Comparison of ENCODE assay signal across 1 cellular context in genomic region chr16:85029413-85029794, GRCh38.
TF ChIP-seq lines count a peak whose summit lies in the region.

No MANE protein-coding gene starts in this region.

TF ChIP-seq in GM23338, 12 proteins besides CTCF, POLR2A, EP300 and RAD21 (continued from another document):
- no peak for TF ChIP-seq ZNF462 (CRISPR knock-in tag; IDR thresholded peaks at IDR 0.05)
- no peak for TF ChIP-seq ZNF114 (CRISPR knock-in tag; IDR thresholded peaks at IDR 0.05)
- TF ChIP-seq POLR2AphosphoS5 (IDR thresholded peaks at IDR 0.05; ENCODE audit: low read depth): no peak
- no peak for TF ChIP-seq REST (IDR thresholded peaks at IDR 0.05; ENCODE audit: unreplicated experiment)
- no peak for TF ChIP-seq JUNB (IDR thresholded peaks at IDR 0.05; ENCODE audit: unreplicated experiment)
- no peak for TF ChIP-seq ZNF331 (CRISPR knock-in tag; IDR thresholded peaks at IDR 0.05; ENCODE audit: low read depth)
TF ChIP-seq in GM23338: peak in this region for 0.
